17 cellular contexts compared by ENCODE assay signal in the genomic region with DNA sequence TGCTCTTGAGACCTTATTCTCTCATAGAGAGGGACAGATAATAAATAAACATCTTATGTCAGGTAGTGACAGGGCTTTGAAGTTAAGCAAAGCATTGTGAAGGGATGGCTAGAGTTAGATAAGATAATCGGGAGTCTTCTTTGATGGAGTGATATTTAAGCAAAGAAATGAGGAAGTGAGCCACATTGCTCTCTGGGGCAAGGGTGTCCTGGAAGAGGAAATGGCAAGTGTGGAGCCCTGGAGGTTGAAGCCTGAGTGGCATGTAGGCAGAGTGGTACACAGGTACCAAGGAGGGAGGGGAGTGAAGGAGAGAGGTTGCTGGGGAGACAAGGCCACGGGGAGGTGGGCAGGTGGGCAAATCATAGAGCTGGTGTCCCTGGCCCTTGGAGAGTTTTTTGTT.
"Had no signal": no experiment of that assay in that cellular context is flagged by ENCODE, and none has a peak within 500 bp of the region (broad histone marks: within the 10 kb centered on the region; RNA-seq: fewer than 3 reads in every experiment).

No MANE protein-coding gene starts in this region.

- H3K27me3 ChIP-seq: esophagus muscularis mucosa, neutrophil, tibial artery, vagina had no signal

- H3K27ac ChIP-seq: esophagus muscularis mucosa, neutrophil, tibial artery, vagina had no signal

- ATAC-seq: activated T-cell treated with anti-CD3 and anti-CD28 coated beads, Interleukin-2, amount 50 U/mL, for 72 hours; naive thymus-derived CD8-positive, alpha-beta T cell; right cardiac atrium; stimulated activated effector memory CD8-positive, alpha-beta T cell treated with anti-CD3 and anti-CD28 coated beads, Interleukin-12 subunit alpha, Interleukin-12 subunit beta, amount 100 ng/mL, for 72 hours had no signal

- H3K4me1 ChIP-seq: esophagus muscularis mucosa, vagina had no signal

- H3K4me1 Mint-ChIP-seq: activated CD4-positive, alpha-beta memory T cell treated with anti-CD3 and anti-CD28 coated beads, Interleukin-2, amount 10 ng/mL, durations not matched to agents 7 days and 5 days; activated naive CD8-positive, alpha-beta T cell treated with anti-CD3 and anti-CD28 coated beads, Interleukin-2, amount 10 ng/mL, durations not matched to agents 7 days and 5 days; stimulated activated effector memory CD8-positive, alpha-beta T cell treated with anti-CD3 and anti-CD28 coated beads, Interleukin-12 subunit alpha, Interleukin-12 subunit beta, amount 100 ng/mL, for 72 hours had no signal

- H3K4me3 Mint-ChIP-seq: activated CD4-positive, alpha-beta memory T cell treated with anti-CD3 and anti-CD28 coated beads, Interleukin-2, amount 10 ng/mL, durations not matched to agents 7 days and 5 days; activated naive CD8-positive, alpha-beta T cell treated with anti-CD3 and anti-CD28 coated beads, Interleukin-2, amount 10 ng/mL, durations not matched to agents 7 days and 5 days; activated T-cell treated with anti-CD3 and anti-CD28 coated beads, Interleukin-2, amount 50 U/mL, for 72 hours; naive thymus-derived CD8-positive, alpha-beta T cell; stimulated activated effector memory CD8-positive, alpha-beta T cell treated with anti-CD3 and anti-CD28 coated beads, Interleukin-12 subunit alpha, Interleukin-12 subunit beta, amount 100 ng/mL, for 72 hours had no signal

- H3K9me3 ChIP-seq: esophagus muscularis mucosa, neutrophil, tibial artery, vagina had no signal

- H3K9me3 Mint-ChIP-seq: activated naive CD8-positive, alpha-beta T cell treated with anti-CD3 and anti-CD28 coated beads, Interleukin-2, amount 10 ng/mL, durations not matched to agents 7 days and 5 days; activated T-cell treated with anti-CD3 and anti-CD28 coated beads, Interleukin-2, amount 50 U/mL, for 72 hours; stimulated activated effector memory CD8-positive, alpha-beta T cell treated with anti-CD3 and anti-CD28 coated beads, Interleukin-12 subunit alpha, Interleukin-12 subunit beta, amount 100 ng/mL, for 72 hours had no signal

- H3K36me3 ChIP-seq: esophagus muscularis mucosa, neutrophil, tibial artery, vagina had no signal

- FAIRE-seq: bronchial epithelial cell had no signal

- DNase-seq: activated CD4-positive, alpha-beta memory T cell treated with anti-CD3 and anti-CD28 coated beads, Interleukin-2, amount 10 ng/mL, durations not matched to agents 7 days and 5 days; activated CD8-positive, alpha-beta memory T cell treated with anti-CD3 and anti-CD28 coated beads, Interleukin-2, amount 50 U/mL, for 4 hours; activated gamma-delta T cell treated with Interleukin-2 at 50 U/mL for 16 hours; activated naive CD8-positive, alpha-beta T cell treated with anti-CD3 and anti-CD28 coated beads, Interleukin-2, amount 10 ng/mL, durations not matched to agents 7 days and 5 days; activated T-cell treated with anti-CD3 and anti-CD28 coated beads, Interleukin-2, amount 50 U/mL, for 72 hours; aorta; glutamatergic neuron; naive thymus-derived CD8-positive, alpha-beta T cell; right cardiac atrium; tibial artery had no signal

- H3K27me3 Mint-ChIP-seq: activated CD4-positive, alpha-beta memory T cell treated with anti-CD3 and anti-CD28 coated beads, Interleukin-2, amount 10 ng/mL, durations not matched to agents 7 days and 5 days; activated naive CD8-positive, alpha-beta T cell treated with anti-CD3 and anti-CD28 coated beads, Interleukin-2, amount 10 ng/mL, durations not matched to agents 7 days and 5 days had no signal

- H3K4me3 ChIP-seq: esophagus muscularis mucosa, lung, smooth muscle cell, tibial artery, vagina had no signal

- H3K27ac Mint-ChIP-seq: activated CD4-positive, alpha-beta memory T cell treated with anti-CD3 and anti-CD28 coated beads, Interleukin-2, amount 10 ng/mL, durations not matched to agents 7 days and 5 days; activated naive CD8-positive, alpha-beta T cell treated with anti-CD3 and anti-CD28 coated beads, Interleukin-2, amount 10 ng/mL, durations not matched to agents 7 days and 5 days; activated T-cell treated with anti-CD3 and anti-CD28 coated beads, Interleukin-2, amount 50 U/mL, for 72 hours; naive thymus-derived CD8-positive, alpha-beta T cell; stimulated activated effector memory CD8-positive, alpha-beta T cell treated with anti-CD3 and anti-CD28 coated beads, Interleukin-12 subunit alpha, Interleukin-12 subunit beta, amount 100 ng/mL, for 72 hours had no signal

- H3K36me3 Mint-ChIP-seq: activated naive CD8-positive, alpha-beta T cell treated with anti-CD3 and anti-CD28 coated beads, Interleukin-2, amount 10 ng/mL, durations not matched to agents 7 days and 5 days; stimulated activated effector memory CD8-positive, alpha-beta T cell treated with anti-CD3 and anti-CD28 coated beads, Interleukin-12 subunit alpha, Interleukin-12 subunit beta, amount 100 ng/mL, for 72 hours had no signal
